Comparison of ENCODE assay signal across 25 cellular contexts in genomic region chr5:130231786-130232185, GRCh38.
"Had no signal": no experiment of that assay in that cellular context is flagged by ENCODE, and none has a peak within 500 bp of the region (broad histone marks: within the 10 kb centered on the region; RNA-seq: fewer than 3 reads in every experiment).

No MANE protein-coding gene starts in this region.

- DNase-seq: activated CD4-positive, alpha-beta T cell treated with anti-CD3 and anti-CD28 coated beads for 4 hours; activated CD8-positive, alpha-beta memory T cell treated with anti-CD3 and anti-CD28 coated beads, Interleukin-2, amount 50 U/mL, for 4 hours; activated CD8-positive, alpha-beta T cell treated with anti-CD3 and anti-CD28 coated beads for 36 hours; activated gamma-delta T cell treated with Interleukin-2 at 50 U/mL for 16 hours; activated naive CD4-positive, alpha-beta T cell treated with anti-CD3 and anti-CD28 coated beads, Interleukin-2, amount 10 ng/mL, durations not matched to agents 7 days and 5 days; activated naive CD8-positive, alpha-beta T cell treated with anti-CD3 and anti-CD28 coated beads for 36 hours; activated T-cell treated with anti-CD3 and anti-CD28 coated beads, Interleukin-2, amount 50 U/mL, for 72 hours; anterior cingulate cortex; caudate nucleus; Kasumi-1; KBM-7; NCI-H1092; NCI-H1417; NCI-H1930; NCI-H2171; NCI-H2227 treated with DMSO at 0.1 percent for 48 hours; NCI-H446 treated with DMSO at 0.1 percent for 48 hours; NCI-H524 treated with DMSO at 0.1 percent for 48 hours; NCI-H748 treated with DMSO at 0.1 percent for 48 hours; Right ventricle myocardium superior; SJCRH30 had no signal

- H3K4me3 ChIP-seq: SJCRH30 had no signal

- H3K36me3 ChIP-seq: SJCRH30 had no signal

- H3K4me1 ChIP-seq: SJCRH30 had no signal

- ATAC-seq: activated CD4-positive, CD25-positive, alpha-beta regulatory T cell treated with anti-CD3 and anti-CD28 coated beads, Interleukin-2, amount 50 U/mL, for 24 hours; activated CD8-positive, alpha-beta T cell treated with anti-CD3 and anti-CD28 coated beads for 36 hours; activated T-cell treated with anti-CD3 and anti-CD28 coated beads, Interleukin-2, amount 50 U/mL, for 72 hours; Panc1; SK-N-SH treated with all-trans-retinoic acid at 6 μM for 48 hours had no signal

- H3K27ac ChIP-seq: RWPE1, SJCRH30 had no signal

- H3K27me3 ChIP-seq: SJCRH30 had no signal
